ENCODE assay signal across 8 cellular contexts in genomic region chr1:99850458-99850974, GRCh38. TPM values are rescaled to one million over a fixed set of nuclear protein-coding genes. Genes with fewer than 3 reads are reported as not detected.
DNase-seq lines count a peak whose midpoint lies in the region; ATAC-seq and TF ChIP-seq lines count a peak whose summit lies in the region.

No MANE protein-coding gene starts in this region.

- intact Hi-C loops in heart left ventricle (cut with DNase I), result loop anchor here in 4 of 10 donors (2.0 to 5.0 kb wide), 4 partner anchors 33 to 187 kb away; a partner anchor contains a TSS

- no peaks in the 10 kb centered on the region for H3K9me3 ChIP-seq in heart left ventricle

- TF ChIP-seq POLR2A in heart left ventricle (IDR thresholded peaks at IDR 0.05), result no peak

- H3K27ac ChIP-seq in heart left ventricle, result peak overlapping the region; percentile 60 to 96 (median 89)

- peaks cover 0 to 23% (median 8%) of the 10 kb centered on the region in 12 donors for H3K4me1 ChIP-seq in heart left ventricle

- no peaks in the 10 kb centered on the region for H3K27me3 Mint-ChIP-seq in WTC11 (ENCODE audit: low read depth)

- TF ChIP-seq CTCF in WTC11 (IDR thresholded peaks at IDR 0.05) (no peak), heart left ventricle (IDR thresholded peaks at IDR 0.05) (no peak)

- WGBS in heart left ventricle, 4 donors, result 2 to 4% (median 2%) methylated on average over 11 of the region's 11 CpGs

- peak; percentile 11 for ATAC-seq in HG03045 (IDR thresholded peaks at IDR 0.05; ENCODE audit: unreplicated experiment)
- ATAC-seq in WTC11, result peak; percentile 17
- peak in 2 of 4 donors; percentile 3 to 29 for ATAC-seq in heart left ventricle

- H3K4me3 ChIP-seq in heart left ventricle, result peak overlapping the region; percentile 62 to 90 (median 82)

- peak overlapping the region; percentile 91 for H3K27ac Mint-ChIP-seq in WTC11

- CTCF ChIA-PET in WTC11 (lab: Charles Lee), result no interaction called here

- H3K4me1 Mint-ChIP-seq in WTC11, result peaks cover 45% of the 10 kb centered on the region

- H3K27me3 ChIP-seq in heart left ventricle, result no peaks in the 10 kb centered on the region

- H3K36me3 ChIP-seq in heart left ventricle, result peaks cover 0 to 13% (median 5%) of the 10 kb centered on the region in 9 donors

- peaks cover 23% of the 10 kb centered on the region for H3K36me3 Mint-ChIP-seq in WTC11

- DNase-seq in NCI-H1105 treated with DMSO at 0.1 percent for 48 hours (lab: John Stamatoyannopoulos, UW) (peak; percentile 31), NCI-H1105 (lab: John Stamatoyannopoulos, UW) (no peak), WTC11 (ENCODE audit: low spot score) (no peak), heart left ventricle (no peak), renal cortical epithelial cell (ENCODE audit: low read depth) (peak; percentile 9), NCI-H1930 (lab: John Stamatoyannopoulos, UW) (no peak)
- no peak for DNase-seq in stimulated activated CD4-positive, alpha-beta T cell treated with anti-CD3 and anti-CD28 coated beads, Interleukin-12 subunit alpha, Interleukin-12 subunit beta, amount 100 ng/mL, for 4 hours

- H3K4me3 Mint-ChIP-seq in WTC11, result peak overlapping the region; percentile 92

- POLR2A ChIA-PET in WTC11 (lab: Charles Lee), result interaction anchor here (0.6 to 1.6 kb wide), 3 partner anchors 119 to 220 kb away, joined by 3 to 5 read pairs (median 5); partner anchors contain the start of gene SLC35A3

- no peaks in the 10 kb centered on the region; the same call in 1 of the 2 replicates for H3K9me3 Mint-ChIP-seq in WTC11

TF ChIP-seq in WTC11, 78 proteins besides CTCF, POLR2A, EP300 and RAD21:
- TF ChIP-seq ATF3 (CRISPR knock-in tag; conservative IDR thresholded peaks at IDR 0.05), result no peak
- TF ChIP-seq AFF4 (CRISPR knock-in tag; IDR thresholded peaks at IDR 0.05; ENCODE audit: borderline replicate concordance), result no peak
- TF ChIP-seq USF1 (CRISPR knock-in tag; IDR thresholded peaks at IDR 0.05), result no peak
- TF ChIP-seq E2F1 (CRISPR knock-in tag; IDR thresholded peaks at IDR 0.05), result no peak
- TF ChIP-seq ZNF671 (CRISPR knock-in tag; IDR thresholded peaks at IDR 0.05), result no peak
- TF ChIP-seq NR1H2 (CRISPR knock-in tag; IDR thresholded peaks at IDR 0.05), result no peak

RNA-seq across cellular contexts. Expression of gene AGL, which starts 0.4 kb away (rescaled TPM):
- total RNA-seq in WTC11 (2021) (20.2 to 22.5 TPM (median 21.6 TPM) in 3 replicates), heart left ventricle (10 to 100 TPM; 19.1 to 70.4 (median 52.9) TPM), renal cortical epithelial cell (15.6 and 21.1 TPM in 2 replicates)
- polyA plus RNA-seq in heart left ventricle, result 10 to 100 TPM; 18.1 to 28.1 TPM

Comparison
In these comparisons a context has a peak if more than half of its experiments do, and no peak if none do; other contexts are left out.
1. DNase-seq: peak in NCI-H1105 treated with DMSO at 0.1 percent for 48 hours (single experiment) and renal cortical epithelial cell (single experiment); none in NCI-H1105 (single experiment), WTC11 (single experiment), heart left ventricle (0 of 5), stimulated activated CD4-positive, alpha-beta T cell treated with anti-CD3 and anti-CD28 coated beads, Interleukin-12 subunit alpha, Interleukin-12 subunit beta, amount 100 ng/mL, for 4 hours (single experiment) and NCI-H1930 (0 of 2).